Comparison of ENCODE assay signal across 1 cellular context in the genomic region with DNA sequence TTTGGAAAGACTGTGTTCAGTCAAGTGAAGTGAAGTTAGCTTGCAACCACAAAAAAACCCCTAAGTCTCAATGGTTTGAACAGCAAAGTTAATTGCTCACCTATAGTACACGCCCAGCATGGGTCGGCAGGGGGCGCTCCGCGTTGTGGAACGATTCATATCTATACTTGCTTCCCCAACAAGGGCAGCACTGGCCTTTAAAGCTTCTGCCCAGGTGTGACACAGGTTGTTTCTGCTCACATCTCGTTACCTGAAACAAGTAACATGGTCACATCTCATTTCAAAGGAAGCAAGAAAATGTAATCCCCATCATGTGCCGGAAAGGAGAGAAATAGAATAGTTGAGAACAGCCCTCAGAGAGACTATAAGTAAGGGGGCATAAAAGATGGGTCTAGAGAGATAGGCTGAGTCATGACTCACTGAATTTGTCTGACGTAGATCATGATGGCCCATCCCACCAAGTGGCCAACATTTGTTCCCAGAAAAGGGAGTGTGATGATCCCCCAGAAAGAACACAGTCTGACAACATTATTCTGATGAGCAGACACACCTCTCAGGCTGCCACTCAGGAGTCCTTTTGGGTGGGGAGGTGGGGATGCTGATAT.
A peak's percentile ranks its signal among the peaks of the same experiment; 100 is the strongest.
TF ChIP-seq lines count a peak whose summit lies in the region.

No MANE protein-coding gene starts in this region.

TF ChIP-seq in HEK293, 187 proteins besides CTCF, POLR2A, EP300 and RAD21 (continued from another document and continues in another):
- no peak for TF ChIP-seq REPIN1 (tag by site-specific recombination; IDR thresholded peaks at IDR 0.05; ENCODE audit: low read depth)
- no peak for TF ChIP-seq SP3 (tag by site-specific recombination; IDR thresholded peaks at IDR 0.05)
- TF ChIP-seq BCL11A (tag by site-specific recombination; IDR thresholded peaks at IDR 0.05; ENCODE audit: low read depth) = no peak
- peak; percentile 35; the same call in 1 of the 2 replicates for TF ChIP-seq ZBTB17 (tag by site-specific recombination; IDR thresholded peaks at IDR 0.05)
- TF ChIP-seq ZSCAN30 (tag by site-specific recombination; IDR thresholded peaks at IDR 0.05) = no peak
- no peak for TF ChIP-seq OSR2 (tag by site-specific recombination; IDR thresholded peaks at IDR 0.05)
- TF ChIP-seq ZNF629 (tag by site-specific recombination; IDR thresholded peaks at IDR 0.05) = peak; percentile 53
- no peak for TF ChIP-seq ZNF423 (tag by site-specific recombination; IDR thresholded peaks at IDR 0.05)
- no peak for TF ChIP-seq ZNF580 (tag by site-specific recombination; IDR thresholded peaks at IDR 0.05)
- no peak for TF ChIP-seq ZNF223 (tag by site-specific recombination; IDR thresholded peaks at IDR 0.05)
- TF ChIP-seq ZXDB (tag by site-specific recombination; IDR thresholded peaks at IDR 0.05) = no peak
- TF ChIP-seq KLF1 (tag by site-specific recombination; IDR thresholded peaks at IDR 0.05) = no peak
- no peak for TF ChIP-seq AEBP2 (tag by site-specific recombination; IDR thresholded peaks at IDR 0.05; ENCODE audit: borderline replicate concordance)
- peak; percentile 57; the same call in 1 of the 2 replicates for TF ChIP-seq ZNF600 (tag by site-specific recombination; IDR thresholded peaks at IDR 0.05)
- TF ChIP-seq ZNF341 (tag by site-specific recombination; IDR thresholded peaks at IDR 0.05; ENCODE audit: low read depth) = no peak
- no peak for TF ChIP-seq ZNF692 (tag by site-specific recombination; IDR thresholded peaks at IDR 0.05)
- 0 out of 2 replicates have a peak, but pooled peaks have one; percentile 14 for TF ChIP-seq ZNF362 (tag by site-specific recombination; IDR thresholded peaks at IDR 0.05)
- TF ChIP-seq ZNF654 (tag by site-specific recombination; IDR thresholded peaks at IDR 0.05; ENCODE audit: low read depth) = peak; percentile 48
- no peak for TF ChIP-seq YY2 (tag by site-specific recombination; IDR thresholded peaks at IDR 0.05)
- TF ChIP-seq ZNF335 (tag by site-specific recombination; conservative IDR thresholded peaks at IDR 0.05) = no peak
- TF ChIP-seq ZNF391 (tag by site-specific recombination; IDR thresholded peaks at IDR 0.05; ENCODE audit: borderline replicate concordance, low read depth) = 0 out of 2 replicates have a peak, but pooled peaks have one; percentile 26
- TF ChIP-seq ZBTB26 (tag by site-specific recombination; optimal IDR thresholded peaks at IDR 0.05) = no peak
- no peak for TF ChIP-seq ZNF140 (tag by site-specific recombination; IDR thresholded peaks at IDR 0.05)
- no peak for TF ChIP-seq SALL2 (tag by site-specific recombination; IDR thresholded peaks at IDR 0.05; ENCODE audit: borderline replicate concordance)
- TF ChIP-seq ZNF658 (tag by site-specific recombination; IDR thresholded peaks at IDR 0.05) = no peak
- TF ChIP-seq, protein P1, sequence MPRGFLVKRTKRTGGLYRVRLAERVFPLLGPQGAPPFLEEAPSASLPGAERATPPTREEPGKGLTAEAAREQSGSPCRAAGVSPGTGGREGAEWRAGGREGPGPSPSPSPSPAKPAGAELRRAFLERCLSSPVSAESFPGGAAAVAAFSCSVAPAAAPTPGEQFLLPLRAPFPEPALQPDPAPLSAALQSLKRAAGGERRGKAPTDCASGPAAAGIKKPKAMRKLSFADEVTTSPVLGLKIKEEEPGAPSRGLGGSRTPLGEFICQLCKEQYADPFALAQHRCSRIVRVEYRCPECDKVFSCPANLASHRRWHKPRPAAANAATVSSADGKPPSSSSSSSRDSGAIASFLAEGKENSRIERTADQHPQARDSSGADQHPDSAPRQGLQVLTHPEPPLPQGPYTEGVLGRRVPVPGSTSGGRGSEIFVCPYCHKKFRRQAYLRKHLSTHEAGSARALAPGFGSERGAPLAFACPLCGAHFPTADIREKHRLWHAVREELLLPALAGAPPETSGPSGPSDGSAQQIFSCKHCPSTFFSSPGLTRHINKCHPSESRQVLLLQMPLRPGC (tag by site-specific recombination; IDR thresholded peaks at IDR 0.05) = no peak
- no peak for TF ChIP-seq HOXC10 (CRISPR knock-in tag; IDR thresholded peaks at IDR 0.05)
- TF ChIP-seq ZNF521 (tag by site-specific recombination; IDR thresholded peaks at IDR 0.05) = no peak
- no peak for TF ChIP-seq ZNF146 (tag by site-specific recombination; IDR thresholded peaks at IDR 0.05)
- TF ChIP-seq KLF10 (tag by site-specific recombination; IDR thresholded peaks at IDR 0.05) = no peak
- TF ChIP-seq ZNF660 (tag by site-specific recombination; IDR thresholded peaks at IDR 0.05) = no peak
- no peak for TF ChIP-seq MYNN (tag by site-specific recombination; IDR thresholded peaks at IDR 0.05; ENCODE audit: borderline replicate concordance)
- TF ChIP-seq SP7 (tag by site-specific recombination; IDR thresholded peaks at IDR 0.05) = peak; percentile 16; the same call in 1 of the 2 replicates
- TF ChIP-seq, protein P2, sequence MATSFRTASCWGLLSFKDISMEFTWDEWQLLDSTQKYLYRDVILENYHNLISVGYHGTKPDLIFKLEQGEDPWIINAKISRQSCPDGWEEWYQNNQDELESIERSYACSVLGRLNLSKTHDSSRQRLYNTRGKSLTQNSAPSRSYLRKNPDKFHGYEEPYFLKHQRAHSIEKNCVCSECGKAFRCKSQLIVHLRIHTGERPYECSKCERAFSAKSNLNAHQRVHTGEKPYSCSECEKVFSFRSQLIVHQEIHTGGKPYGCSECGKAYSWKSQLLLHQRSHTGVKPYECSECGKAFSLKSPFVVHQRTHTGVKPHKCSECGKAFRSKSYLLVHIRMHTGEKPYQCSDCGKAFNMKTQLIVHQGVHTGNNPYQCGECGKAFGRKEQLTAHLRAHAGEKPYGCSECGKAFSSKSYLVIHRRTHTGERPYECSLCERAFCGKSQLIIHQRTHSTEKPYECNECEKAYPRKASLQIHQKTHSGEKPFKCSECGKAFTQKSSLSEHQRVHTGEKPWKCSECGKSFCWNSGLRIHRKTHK (tag by site-specific recombination; IDR thresholded peaks at IDR 0.05) = no peak
- no peak for TF ChIP-seq ZNF239 (tag by site-specific recombination; IDR thresholded peaks at IDR 0.05)
- no peak for TF ChIP-seq ZNF248 (tag by site-specific recombination; IDR thresholded peaks at IDR 0.05)
- no peak for TF ChIP-seq ZBTB44 (tag by site-specific recombination; IDR thresholded peaks at IDR 0.05)
- TF ChIP-seq KLF8 (tag by site-specific recombination; IDR thresholded peaks at IDR 0.05) = peak; percentile 34; the same call in 1 of the 2 replicates
- TF ChIP-seq ZBTB48 (tag by site-specific recombination; IDR thresholded peaks at IDR 0.05) = peak; percentile 60
- no peak for TF ChIP-seq ZFP69B (tag by site-specific recombination; IDR thresholded peaks at IDR 0.05)
- TF ChIP-seq, protein P3, sequence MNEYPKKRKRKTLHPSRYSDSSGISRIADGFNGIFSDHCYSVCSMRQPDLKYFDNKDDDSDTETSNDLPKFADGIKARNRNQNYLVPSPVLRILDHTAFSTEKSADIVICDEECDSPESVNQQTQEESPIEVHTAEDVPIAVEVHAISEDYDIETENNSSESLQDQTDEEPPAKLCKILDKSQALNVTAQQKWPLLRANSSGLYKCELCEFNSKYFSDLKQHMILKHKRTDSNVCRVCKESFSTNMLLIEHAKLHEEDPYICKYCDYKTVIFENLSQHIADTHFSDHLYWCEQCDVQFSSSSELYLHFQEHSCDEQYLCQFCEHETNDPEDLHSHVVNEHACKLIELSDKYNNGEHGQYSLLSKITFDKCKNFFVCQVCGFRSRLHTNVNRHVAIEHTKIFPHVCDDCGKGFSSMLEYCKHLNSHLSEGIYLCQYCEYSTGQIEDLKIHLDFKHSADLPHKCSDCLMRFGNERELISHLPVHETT (tag by site-specific recombination; IDR thresholded peaks at IDR 0.05) = peak; percentile 27; the same call in 1 of the 2 replicates
- no peak for TF ChIP-seq HOXA7 (CRISPR knock-in tag; IDR thresholded peaks at IDR 0.05; ENCODE audit: borderline replicate concordance)
- TF ChIP-seq, protein P4, sequence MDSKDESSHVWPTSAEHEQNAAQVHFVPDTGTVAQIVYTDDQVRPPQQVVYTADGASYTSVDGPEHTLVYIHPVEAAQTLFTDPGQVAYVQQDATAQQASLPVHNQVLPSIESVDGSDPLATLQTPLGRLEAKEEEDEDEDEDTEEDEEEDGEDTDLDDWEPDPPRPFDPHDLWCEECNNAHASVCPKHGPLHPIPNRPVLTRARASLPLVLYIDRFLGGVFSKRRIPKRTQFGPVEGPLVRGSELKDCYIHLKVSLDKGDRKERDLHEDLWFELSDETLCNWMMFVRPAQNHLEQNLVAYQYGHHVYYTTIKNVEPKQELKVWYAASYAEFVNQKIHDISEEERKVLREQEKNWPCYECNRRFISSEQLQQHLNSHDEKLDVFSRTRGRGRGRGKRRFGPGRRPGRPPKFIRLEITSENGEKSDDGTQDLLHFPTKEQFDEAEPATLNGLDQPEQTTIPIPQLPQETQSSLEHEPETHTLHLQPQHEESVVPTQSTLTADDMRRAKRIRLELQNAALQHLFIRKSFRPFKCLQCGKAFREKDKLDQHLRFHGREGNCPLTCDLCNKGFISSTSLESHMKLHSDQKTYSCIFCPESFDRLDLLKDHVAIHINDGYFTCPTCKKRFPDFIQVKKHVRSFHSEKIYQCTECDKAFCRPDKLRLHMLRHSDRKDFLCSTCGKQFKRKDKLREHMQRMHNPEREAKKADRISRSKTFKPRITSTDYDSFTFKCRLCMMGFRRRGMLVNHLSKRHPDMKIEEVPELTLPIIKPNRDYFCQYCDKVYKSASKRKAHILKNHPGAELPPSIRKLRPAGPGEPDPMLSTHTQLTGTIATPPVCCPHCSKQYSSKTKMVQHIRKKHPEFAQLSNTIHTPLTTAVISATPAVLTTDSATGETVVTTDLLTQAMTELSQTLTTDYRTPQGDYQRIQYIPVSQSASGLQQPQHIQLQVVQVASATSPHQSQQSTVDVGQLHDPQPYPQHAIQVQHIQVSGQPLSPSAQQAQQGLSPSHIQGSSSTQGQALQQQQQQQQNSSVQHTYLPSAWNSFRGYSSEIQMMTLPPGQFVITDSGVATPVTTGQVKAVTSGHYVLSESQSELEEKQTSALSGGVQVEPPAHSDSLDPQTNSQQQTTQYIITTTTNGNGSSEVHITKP (tag by site-specific recombination; IDR thresholded peaks at IDR 0.05) = peak; percentile 41; the same call in 1 of the 2 replicates
- no peak for TF ChIP-seq ZNF211 (tag by site-specific recombination; IDR thresholded peaks at IDR 0.05; ENCODE audit: low read depth)
